Comparison of ENCODE assay signal across 16 cellular contexts in genomic region chr20:59015812-59016711, GRCh38. TPM values are rescaled to one million over a fixed set of nuclear protein-coding genes. Genes with fewer than 3 reads are reported as not detected.
DNase-seq lines count a peak whose midpoint lies in the region; ATAC-seq, FAIRE-seq and TF ChIP-seq lines count a peak whose summit lies in the region.
"Had no signal": no experiment of that assay in that cellular context is flagged by ENCODE, and none has a peak within 500 bp of the region (broad histone marks: within the 10 kb centered on the region; RNA-seq: fewer than 3 reads in every experiment).

No MANE protein-coding gene starts in this region.

- TF ChIP-seq EP300 in K562 (IDR thresholded peaks at IDR 0.05; ENCODE audit: low read length): no peak

- H3K4me2 ChIP-seq in OCI-LY7 (ENCODE audit: low read length) (peak overlapping the region; percentile 45), K562 (ENCODE audit: insufficient read depth, low read length) (no peak overlapping the region)

- FAIRE-seq in K562 (lab: Jason Lieb, UNC): no peak

- no peak for TF ChIP-seq POLR2A in K562 (conservative IDR thresholded peaks at IDR 0.05)

- H3K4me3 ChIP-seq in OCI-LY7 (ENCODE audit: low read depth, low read length, poor library complexity, severe bottlenecking) (no peak overlapping the region), K562 (no peak overlapping the region), MG63 (no peak overlapping the region)

- POLR2A ChIA-PET in OCI-LY7 (lab: Charles Lee) (interaction anchor here (0.5 to 2.1 kb wide), 3 partner anchors 15 to 241 kb away, joined by 3 to 9 read pairs (median 8); partner anchors contain the start of gene ATP5F1E), K562 (lab: Yijun Ruan, JAX) (interaction anchor here (0.8 to 1.2 kb wide), 2 partner anchors 14 to 15 kb away, joined by 3 read pairs; no protein-coding TSS in a partner anchor)

- H3K9me3 Mint-ChIP-seq in activated CD4-positive, alpha-beta T cell treated with anti-CD3 and anti-CD28 coated beads, Interleukin-2, amount 10 ng/mL, durations not matched to agents 24 days and 14 days: no peaks in the 10 kb centered on the region
- H3K9me3 Mint-ChIP-seq: brain had no signal

- no peak for TF ChIP-seq RAD21 in K562 (CRISPR knock-in tag; conservative IDR thresholded peaks at IDR 0.05 in 1 of 2, IDR thresholded peaks at IDR 0.05 in 1 of 2)

- H3K9me1 ChIP-seq in K562 (ENCODE audit: control insufficient read depth, insufficient read depth, low read length): no peaks in the 10 kb centered on the region

- H3K27ac Mint-ChIP-seq in activated CD4-positive, alpha-beta T cell treated with anti-CD3 and anti-CD28 coated beads, Interleukin-2, amount 10 ng/mL, durations not matched to agents 24 days and 14 days: peak overlapping the region; percentile 36

- H3K36me3 ChIP-seq in OCI-LY7 (ENCODE audit: insufficient read depth, low read length) (no peaks in the 10 kb centered on the region), K562 (ENCODE audit: control insufficient read depth, insufficient read depth, low read length) (peaks cover 6% of the 10 kb centered on the region; the same call in 1 of the 3 replicates), MG63 (no peaks in the 10 kb centered on the region; the same call in 1 of the 2 replicates)
- H3K36me3 ChIP-seq: WERI-Rb-1 had no signal

- H3K4me1 ChIP-seq in OCI-LY7 (ENCODE audit: insufficient read depth, low read length, poor library complexity, severe bottlenecking) (peaks cover 17% of the 10 kb centered on the region), K562 (replicated peaks in 1 of 2; ENCODE audit: control insufficient read depth in 2 of 2, insufficient read depth in 2 of 2, low read length in 2 of 2) (peaks cover 77 to 82% of the 10 kb centered on the region in 2 experiments)

- WGBS in K562 (ENCODE audit: insufficient coverage, low coverage, missing lambda C conversion rate): 79% methylated on average over 13 of the region's 16 CpGs

- no peaks in the 10 kb centered on the region for H3K27me3 Mint-ChIP-seq in activated CD4-positive, alpha-beta T cell treated with anti-CD3 and anti-CD28 coated beads, Interleukin-2, amount 10 ng/mL, durations not matched to agents 24 days and 14 days

- peak overlapping the region; percentile 78; the same call in 1 of the 2 replicates for H2AFZ ChIP-seq in OCI-LY7 (ENCODE audit: low read length)
- peak overlapping the region; percentile 46; the same call in 1 of the 2 replicates for H2AFZ ChIP-seq in K562 (ENCODE audit: low read depth, low read length)

- H3K9me3 ChIP-seq in OCI-LY7 (ENCODE audit: low read length) (no peaks in the 10 kb centered on the region), K562 (replicated peaks; ENCODE audit: control insufficient read depth, insufficient read depth, low read depth, low read length) (no peaks in the 10 kb centered on the region), MG63 (no peaks in the 10 kb centered on the region)

- H3K9me2 ChIP-seq in OCI-LY7 (ENCODE audit: insufficient read depth, low read length): no peaks in the 10 kb centered on the region

- intact Hi-C loops in activated CD4-positive, alpha-beta T cell treated with anti-CD3 and anti-CD28 coated beads, Interleukin-2, amount 10 ng/mL, durations not matched to agents 24 days and 14 days (cut with micrococcal nuclease): no loop called here
- intact Hi-C loops in OCI-LY7 (cut with micrococcal nuclease; ENCODE audit: unreplicated experiment): no loop called here
- intact Hi-C loops in K562 (cut with micrococcal nuclease): no loop called here

- in situ Hi-C loops in K562 (cut with MboI): no loop called here

- TF ChIP-seq CTCF in OCI-LY7 (conservative IDR thresholded peaks at IDR 0.05; ENCODE audit: low read length) (no peak), K562 (IDR thresholded peaks at IDR 0.05 in 2 of 3, conservative IDR thresholded peaks at IDR 0.05 in 1 of 3; ENCODE audit: insufficient read depth in 2 of 3, low read depth in 1 of 3, low read length in 3 of 3) (no peak)

- H3K36me3 Mint-ChIP-seq in activated CD4-positive, alpha-beta T cell treated with anti-CD3 and anti-CD28 coated beads, Interleukin-2, amount 10 ng/mL, durations not matched to agents 24 days and 14 days (ENCODE audit: low read depth): no peaks in the 10 kb centered on the region
- H3K36me3 Mint-ChIP-seq: brain had no signal

- no peaks in the 10 kb centered on the region for H3K27me3 ChIP-seq in K562 (ENCODE audit: control insufficient read depth in 2 of 2, insufficient read depth in 2 of 2, low read length in 2 of 2)
- no peaks in the 10 kb centered on the region for H3K27me3 ChIP-seq in MG63

- H3K27ac ChIP-seq in OCI-LY7 (ENCODE audit: low read depth, low read length, poor library complexity, severe bottlenecking) (peak overlapping the region; percentile 5), K562 (ENCODE audit: extremely low read depth, low read depth, low read length) (peak overlapping the region; percentile 4; the same call in 2 of the 3 replicates)
- H3K27ac ChIP-seq: WERI-Rb-1 had no signal

- H3K79me2 ChIP-seq in OCI-LY7 (ENCODE audit: insufficient read depth, low read depth, low read length): no peaks in the 10 kb centered on the region
- peaks cover 22% of the 10 kb centered on the region for H3K79me2 ChIP-seq in K562 (ENCODE audit: control insufficient read depth, insufficient read depth, low read length)

- peaks cover 44% of the 10 kb centered on the region for H3K4me1 Mint-ChIP-seq in activated CD4-positive, alpha-beta T cell treated with anti-CD3 and anti-CD28 coated beads, Interleukin-2, amount 10 ng/mL, durations not matched to agents 24 days and 14 days

- CTCF ChIA-PET in OCI-LY7 (lab: Charles Lee; ENCODE audit: unreplicated experiment): interaction anchor here (0.6 to 1.4 kb wide), 3 partner anchors 27 to 143 kb away, joined by 3 to 4 read pairs (median 4); no protein-coding TSS in a partner anchor
- CTCF ChIA-PET in K562 (lab: Yijun Ruan, JAX; ENCODE audit: low intra/inter-chr PET ratio): no interaction called here

- BruUV-seq in OCI-LY7 (replicated peaks; lab: Mats Ljungman, UMichigan): no TSS peak
- no TSS peak for BruUV-seq in K562 (replicated peaks; lab: Mats Ljungman, UMichigan)

- no peaks in the 10 kb centered on the region for H4K20me1 ChIP-seq in OCI-LY7 (ENCODE audit: insufficient read depth, low read length)
- no peaks in the 10 kb centered on the region for H4K20me1 ChIP-seq in K562 (replicated peaks; ENCODE audit: control insufficient read depth, insufficient read depth, low read length)

- peak overlapping the region in 1 of 2 experiments; percentile 74; a peak in 2 of 4 replicates for H3K9ac ChIP-seq in K562 (ENCODE audit: insufficient read depth in 1 of 2, low read depth in 2 of 2, low read length in 2 of 2)

- no peak overlapping the region for H3K4me3 Mint-ChIP-seq in activated CD4-positive, alpha-beta T cell treated with anti-CD3 and anti-CD28 coated beads, Interleukin-2, amount 10 ng/mL, durations not matched to agents 24 days and 14 days
- H3K4me3 Mint-ChIP-seq: brain had no signal

- ATAC-seq in K562: no peak
- ATAC-seq in HG02870 (IDR thresholded peaks at IDR 0.05; ENCODE audit: unreplicated experiment): no peak
- no peak for ATAC-seq in GM18861 (IDR thresholded peaks at IDR 0.05; ENCODE audit: unreplicated experiment)

- DNase-seq in activated CD4-positive, alpha-beta T cell treated with anti-CD3 and anti-CD28 coated beads, Interleukin-2, amount 10 ng/mL, durations not matched to agents 24 days and 14 days: no peak
- no peak for DNase-seq in activated CD4-positive, alpha-beta T cell treated with anti-CD3 and anti-CD28 coated beads for 4 hours
- no peak for DNase-seq in OCI-LY7 (ENCODE audit: low spot score)
- DNase-seq in K562 (ENCODE audit: extremely low read depth in 1 of 4, low spot score in 3 of 4): no peak
- DNase-seq in stimulated activated CD8-positive, alpha-beta memory T cell treated with anti-CD3 and anti-CD28 coated beads, Interleukin-4, amount 100 ng/mL, for 48 hours: peak; percentile 21
- no peak for DNase-seq in MG63
- DNase-seq: NCI-H2029 treated with DMSO at 0.1 percent for 48 hours, NCI-H82, substantia nigra, WERI-Rb-1 had no signal

RNA-seq across cellular contexts. Expression of gene TUBB1, which starts 3.2 kb away (rescaled TPM):
- not detected in 2 replicates for total RNA-seq in activated CD4-positive, alpha-beta T cell treated with anti-CD3 and anti-CD28 coated beads, Interleukin-2, amount 10 ng/mL, durations not matched to agents 24 days and 14 days
- not detected in 2 replicates for total RNA-seq in OCI-LY7 (2014; rRNA removed; shearing (Covaris generic))
- total RNA-seq in OCI-LY7 (2022): 0.11 and 0.13 TPM in 2 replicates
- total RNA-seq in K562 (2011; cell fraction: chromatin; rRNA removed; ENCODE audit: low replicate concordance): 1.4 and 3.2 TPM in 2 replicates
- total RNA-seq in K562 (2011; cell fraction: nucleolus; rRNA removed): 1.7 and 2.1 TPM in 2 replicates
- total RNA-seq in K562 (2011; cell fraction: nucleoplasm; rRNA removed): 2.0 and 2.8 TPM in 2 replicates
- 1.7 and 2.1 TPM in 2 replicates for total RNA-seq in K562 (2014; rRNA removed)
- 2.3 and 2.8 TPM in 2 replicates for total RNA-seq in K562 (2014; rRNA removed; fragmentation: Illumina TruSeq; extraction: Trizol)
- 2.0 and 2.4 TPM in 2 replicates for total RNA-seq in K562 (2015; rRNA removed; fragmentation: Illumina TruSeq; extraction: Trizol)
- 1.9 and 3.9 TPM in 2 replicates for total RNA-seq in K562 (2021)
- 1.1 and 3.6 TPM in 2 replicates for polyA plus RNA-seq in K562 (2011; rRNA removed)
- 0.69 and 3.4 TPM in 2 replicates for polyA plus RNA-seq in K562 (2011; cell fraction: cytosol; rRNA removed)
- polyA plus RNA-seq in K562 (2011; cell fraction: nucleus; rRNA removed): 0.51 and 1.8 TPM in 2 replicates
- polyA plus RNA-seq in K562 (2012): 2.3 and 3.8 TPM in 2 replicates
- polyA plus RNA-seq in K562 (2014; fragmentation: Illumina TruSeq; extraction: Trizol): 3.1 and 4.1 TPM in 2 replicates
- 1 to 10 TPM; 1.5 to 1.6 TPM for polyA plus RNA-seq in K562 (2014; fragmentation: Nextera tagmentation; extraction: Ambion mirVana)
- polyA plus RNA-seq in K562 (2014; rRNA removed): 1.9 and 3.0 TPM in 2 replicates
- 1.6 and 4.3 TPM in 2 replicates for polyA minus RNA-seq in K562 (2011; rRNA and poly(A)+ RNA removed)
- polyA minus RNA-seq in K562 (2011; cell fraction: cytosol; rRNA and poly(A)+ RNA removed): 0.64 and 1.7 TPM in 2 replicates
- 0.89 and 1.3 TPM in 2 replicates for polyA minus RNA-seq in K562 (2011; cell fraction: nucleus; rRNA and poly(A)+ RNA removed)
- not detected in 2 replicates for total RNA-seq in MG63 (2014; rRNA removed; shearing (Covaris generic); ENCODE audit: low replicate concordance)
- total RNA-seq: lung microvascular endothelial cell, SK-MEL-5 had no signal
- polyA plus RNA-seq: AG04450 had no signal

RNA-seq across cellular contexts. Expression of gene CTSZ, which starts 9.0 kb away (rescaled TPM):
- 48.1 and 51.1 TPM in 2 replicates for total RNA-seq in activated CD4-positive, alpha-beta T cell treated with anti-CD3 and anti-CD28 coated beads, Interleukin-2, amount 10 ng/mL, durations not matched to agents 24 days and 14 days
- 47.2 and 50.5 TPM in 2 replicates for total RNA-seq in OCI-LY7 (2014; rRNA removed; shearing (Covaris generic))
- total RNA-seq in OCI-LY7 (2022) (81.5 and 114 TPM in 2 replicates), K562 (2014; rRNA removed) (73.2 and 83.8 TPM in 2 replicates), K562 (2014; rRNA removed; fragmentation: Illumina TruSeq; extraction: Trizol) (62.6 and 63.8 TPM in 2 replicates), K562 (2015; rRNA removed; fragmentation: Illumina TruSeq; extraction: Trizol) (82.8 and 82.9 TPM in 2 replicates), K562 (2021) (84.7 and 97.7 TPM in 2 replicates)
- total RNA-seq in K562 (2011; cell fraction: chromatin; rRNA removed; ENCODE audit: low replicate concordance): 52.6 and 123 TPM in 2 replicates
- 146 and 149 TPM in 2 replicates for total RNA-seq in K562 (2011; cell fraction: nucleolus; rRNA removed)
- 120 and 126 TPM in 2 replicates for total RNA-seq in K562 (2011; cell fraction: nucleoplasm; rRNA removed)
- polyA plus RNA-seq in K562 (2011; rRNA removed) (83.8 and 93.1 TPM in 2 replicates), K562 (2014; fragmentation: Illumina TruSeq; extraction: Trizol) (123 and 143 TPM in 2 replicates), K562 (2014; fragmentation: Nextera tagmentation; extraction: Ambion mirVana) (1 to 10 TPM; 1.6 to 5.3 TPM), K562 (2014; rRNA removed) (96.2 and 107 TPM in 2 replicates)
- 81.2 and 107 TPM in 2 replicates for polyA plus RNA-seq in K562 (2011; cell fraction: cytosol; rRNA removed)
- polyA plus RNA-seq in K562 (2011; cell fraction: nucleus; rRNA removed): 54.7 and 64.6 TPM in 2 replicates
- polyA plus RNA-seq in K562 (2012): 79.3 and 95.2 TPM in 2 replicates
- 59.9 and 68.2 TPM in 2 replicates for polyA minus RNA-seq in K562 (2011; rRNA and poly(A)+ RNA removed)
- 34.4 and 34.8 TPM in 2 replicates for polyA minus RNA-seq in K562 (2011; cell fraction: cytosol; rRNA and poly(A)+ RNA removed)
- 24.1 and 25.5 TPM in 2 replicates for polyA minus RNA-seq in K562 (2011; cell fraction: nucleus; rRNA and poly(A)+ RNA removed)
- 445 and 487 TPM in 2 replicates for total RNA-seq in MG63 (2014; rRNA removed; shearing (Covaris generic); ENCODE audit: low replicate concordance)

RNA-seq across cellular contexts. Expression of gene ATP5F1E, which starts 16.1 kb away (rescaled TPM):
- 69.9 and 70.9 TPM in 2 replicates for total RNA-seq in activated CD4-positive, alpha-beta T cell treated with anti-CD3 and anti-CD28 coated beads, Interleukin-2, amount 10 ng/mL, durations not matched to agents 24 days and 14 days
- 36.7 and 42.4 TPM in 2 replicates for total RNA-seq in OCI-LY7 (2014; rRNA removed; shearing (Covaris generic))
- total RNA-seq in OCI-LY7 (2022): 65.4 and 67.2 TPM in 2 replicates
- 19.6 and 60.1 TPM in 2 replicates for total RNA-seq in K562 (2011; cell fraction: chromatin; rRNA removed; ENCODE audit: low replicate concordance)
- 23.8 and 27.5 TPM in 2 replicates for total RNA-seq in K562 (2011; cell fraction: nucleolus; rRNA removed)
- total RNA-seq in K562 (2011; cell fraction: nucleoplasm; rRNA removed): 49.5 and 88.6 TPM in 2 replicates
- total RNA-seq in K562 (2014; rRNA removed): 49.4 and 64.1 TPM in 2 replicates
- 113 and 123 TPM in 2 replicates for total RNA-seq in K562 (2014; rRNA removed; fragmentation: Illumina TruSeq; extraction: Trizol)
- 98.7 and 109 TPM in 2 replicates for total RNA-seq in K562 (2015; rRNA removed; fragmentation: Illumina TruSeq; extraction: Trizol)
- 125 and 146 TPM in 2 replicates for total RNA-seq in K562 (2021)
- 140 and 167 TPM in 2 replicates for polyA plus RNA-seq in K562 (2011; rRNA removed)
- 16.9 and 37.2 TPM in 2 replicates for polyA plus RNA-seq in K562 (2011; cell fraction: cytosol; rRNA removed)
- 32.8 and 51.1 TPM in 2 replicates for polyA plus RNA-seq in K562 (2011; cell fraction: nucleus; rRNA removed)
- polyA plus RNA-seq in K562 (2012): 66.6 and 187 TPM in 2 replicates
- polyA plus RNA-seq in K562 (2014; fragmentation: Illumina TruSeq; extraction: Trizol): 60.3 and 67.7 TPM in 2 replicates
- polyA plus RNA-seq in K562 (2014; fragmentation: Nextera tagmentation; extraction: Ambion mirVana): 100 to 1,000 TPM; 161 to 162 TPM
- 109 and 117 TPM in 2 replicates for polyA plus RNA-seq in K562 (2014; rRNA removed)
- 36.3 and 47.6 TPM in 2 replicates for polyA minus RNA-seq in K562 (2011; rRNA and poly(A)+ RNA removed)
- 19.7 and 24.7 TPM in 2 replicates for polyA minus RNA-seq in K562 (2011; cell fraction: cytosol; rRNA and poly(A)+ RNA removed)
- 53.0 and 99.3 TPM in 2 replicates for polyA minus RNA-seq in K562 (2011; cell fraction: nucleus; rRNA and poly(A)+ RNA removed)
- 32.4 and 44.2 TPM in 2 replicates for total RNA-seq in MG63 (2014; rRNA removed; shearing (Covaris generic); ENCODE audit: low replicate concordance)

RNA-seq across cellular contexts. Expression of gene PRELID3B, which starts 26.5 kb away (rescaled TPM):
- 119 and 123 TPM in 2 replicates for total RNA-seq in activated CD4-positive, alpha-beta T cell treated with anti-CD3 and anti-CD28 coated beads, Interleukin-2, amount 10 ng/mL, durations not matched to agents 24 days and 14 days
- 77.2 and 99.4 TPM in 2 replicates for total RNA-seq in OCI-LY7 (2014; rRNA removed; shearing (Covaris generic))
- total RNA-seq in OCI-LY7 (2022): 119 and 122 TPM in 2 replicates
- 17.7 and 24.8 TPM in 2 replicates for total RNA-seq in K562 (2011; cell fraction: chromatin; rRNA removed; ENCODE audit: low replicate concordance)
- total RNA-seq in K562 (2011; cell fraction: nucleolus; rRNA removed): 16.8 and 22.2 TPM in 2 replicates
- 28.7 and 35.0 TPM in 2 replicates for total RNA-seq in K562 (2011; cell fraction: nucleoplasm; rRNA removed)
- total RNA-seq in K562 (2014; rRNA removed): 90.3 and 96.8 TPM in 2 replicates
- 136 and 140 TPM in 2 replicates for total RNA-seq in K562 (2014; rRNA removed; fragmentation: Illumina TruSeq; extraction: Trizol)
- total RNA-seq in K562 (2015; rRNA removed; fragmentation: Illumina TruSeq; extraction: Trizol): 112 and 120 TPM in 2 replicates
- total RNA-seq in K562 (2021): 99.5 and 105 TPM in 2 replicates
- 83.6 and 96.0 TPM in 2 replicates for polyA plus RNA-seq in K562 (2011; rRNA removed)
- polyA plus RNA-seq in K562 (2011; cell fraction: cytosol; rRNA removed): 20.1 and 42.7 TPM in 2 replicates
- polyA plus RNA-seq in K562 (2011; cell fraction: nucleus; rRNA removed): 74.4 and 76.8 TPM in 2 replicates
- 58.3 and 91.4 TPM in 2 replicates for polyA plus RNA-seq in K562 (2012)
- 91.7 and 101 TPM in 2 replicates for polyA plus RNA-seq in K562 (2014; fragmentation: Illumina TruSeq; extraction: Trizol)
- 100 to 1,000 TPM; 156 to 186 TPM for polyA plus RNA-seq in K562 (2014; fragmentation: Nextera tagmentation; extraction: Ambion mirVana)
- polyA plus RNA-seq in K562 (2014; rRNA removed): 77.0 and 81.2 TPM in 2 replicates
- polyA minus RNA-seq in K562 (2011; rRNA and poly(A)+ RNA removed): 151 and 154 TPM in 2 replicates
- 93.2 and 97.4 TPM in 2 replicates for polyA minus RNA-seq in K562 (2011; cell fraction: cytosol; rRNA and poly(A)+ RNA removed)
- 28.1 and 43.1 TPM in 2 replicates for polyA minus RNA-seq in K562 (2011; cell fraction: nucleus; rRNA and poly(A)+ RNA removed)
- total RNA-seq in MG63 (2014; rRNA removed; shearing (Covaris generic); ENCODE audit: low replicate concordance): 177 and 205 TPM in 2 replicates

RNA-seq across cellular contexts. Expression of gene NELFCD, which starts 35.0 kb away (rescaled TPM):
- total RNA-seq in activated CD4-positive, alpha-beta T cell treated with anti-CD3 and anti-CD28 coated beads, Interleukin-2, amount 10 ng/mL, durations not matched to agents 24 days and 14 days: 119 and 120 TPM in 2 replicates
- 83.4 and 90.7 TPM in 2 replicates for total RNA-seq in OCI-LY7 (2014; rRNA removed; shearing (Covaris generic))
- 143 and 155 TPM in 2 replicates for total RNA-seq in OCI-LY7 (2022)
- total RNA-seq in K562 (2011; cell fraction: chromatin; rRNA removed; ENCODE audit: low replicate concordance): 499 and 562 TPM in 2 replicates
- 227 and 235 TPM in 2 replicates for total RNA-seq in K562 (2011; cell fraction: nucleolus; rRNA removed)
- total RNA-seq in K562 (2011; cell fraction: nucleoplasm; rRNA removed): 274 and 301 TPM in 2 replicates
- total RNA-seq in K562 (2014; rRNA removed): 96.5 and 113 TPM in 2 replicates
- 77.9 and 80.6 TPM in 2 replicates for total RNA-seq in K562 (2014; rRNA removed; fragmentation: Illumina TruSeq; extraction: Trizol)
- total RNA-seq in K562 (2015; rRNA removed; fragmentation: Illumina TruSeq; extraction: Trizol): 84.7 and 86.6 TPM in 2 replicates
- total RNA-seq in K562 (2021): 111 and 116 TPM in 2 replicates
- polyA plus RNA-seq in K562 (2011; rRNA removed): 138 and 163 TPM in 2 replicates
- polyA plus RNA-seq in K562 (2011; cell fraction: cytosol; rRNA removed): 115 and 130 TPM in 2 replicates
- polyA plus RNA-seq in K562 (2011; cell fraction: nucleus; rRNA removed): 305 and 361 TPM in 2 replicates
- polyA plus RNA-seq in K562 (2012): 93.4 and 101 TPM in 2 replicates
- polyA plus RNA-seq in K562 (2014; fragmentation: Illumina TruSeq; extraction: Trizol): 136 and 137 TPM in 2 replicates
- polyA plus RNA-seq in K562 (2014; fragmentation: Nextera tagmentation; extraction: Ambion mirVana): 10 to 100 TPM; 11.7 to 22.2 TPM
- 121 and 123 TPM in 2 replicates for polyA plus RNA-seq in K562 (2014; rRNA removed)
- polyA minus RNA-seq in K562 (2011; rRNA and poly(A)+ RNA removed): 159 and 203 TPM in 2 replicates
- 57.0 and 63.8 TPM in 2 replicates for polyA minus RNA-seq in K562 (2011; cell fraction: cytosol; rRNA and poly(A)+ RNA removed)
- polyA minus RNA-seq in K562 (2011; cell fraction: nucleus; rRNA and poly(A)+ RNA removed): 68.1 and 105 TPM in 2 replicates
- 72.4 and 80.7 TPM in 2 replicates for total RNA-seq in MG63 (2014; rRNA removed; shearing (Covaris generic); ENCODE audit: low replicate concordance)
